8 cellular contexts compared by ENCODE assay signal in genomic region chr3:184777566-184778356, GRCh38. TPM values are rescaled to one million over a fixed set of nuclear protein-coding genes. Genes with fewer than 3 reads are reported as not detected.
DNase-seq lines count a peak whose midpoint lies in the region; ATAC-seq and TF ChIP-seq lines count a peak whose summit lies in the region.

No MANE protein-coding gene starts in this region.

- TF ChIP-seq CTCF in MM.1S (IDR thresholded peaks at IDR 0.05; ENCODE audit: low read length) (peak; percentile 92), RWPE2 (IDR thresholded peaks at IDR 0.05; ENCODE audit: poor library complexity, severe bottlenecking) (peak; percentile 82), fibroblast of the aortic adventitia (IDR thresholded peaks at IDR 0.05; ENCODE audit: insufficient read depth, low read length) (peak; percentile 68), stomach (IDR thresholded peaks at IDR 0.05) (peak in 6 of 7 experiments; percentile 41 to 96 (median 84))

- H3K4me3 Mint-ChIP-seq in activated T-helper 1 cell treated with anti-CD3 and anti-CD28 coated beads, Interleukin-12 subunit alpha, Interleukin-12 subunit beta, Interleukin-2, Interleukin-4 antibody, amounts not matched to agents 30 ng/mL and 10 ng/mL and 1 ng/mL, durations not matched to agents 14 hours and 24 hours and 36 hours: no peak overlapping the region

- H3K79me1 ChIP-seq in neuronal stem cell (ENCODE audit: low read depth, low read length): no peaks in the 10 kb centered on the region

- peak; percentile 88 for DNase-seq in CD1c-positive myeloid dendritic cell (ENCODE audit: extremely low spot score)
- DNase-seq in MM.1S: peak; percentile 96
- DNase-seq in RWPE2 (ENCODE audit: low spot score): peak; percentile 81
- DNase-seq in activated T-helper 1 cell treated with anti-CD3 and anti-CD28 coated beads, Interleukin-12 subunit alpha, Interleukin-12 subunit beta, Interleukin-2, Interleukin-4 antibody, amounts not matched to agents 30 ng/mL and 10 ng/mL and 1 ng/mL, durations not matched to agents 14 hours and 24 hours and 36 hours (ENCODE audit: low spot score): peak; percentile 69
- peak; percentile 98 for DNase-seq in fibroblast of the aortic adventitia (ENCODE audit: low read depth)
- peak; percentile 92 for DNase-seq in neuronal stem cell (ENCODE audit: low spot score)
- DNase-seq in stomach: peak; percentile 95

- no peak overlapping the region for H4K8ac ChIP-seq in neuronal stem cell (ENCODE audit: low read depth, low read length)

- intact Hi-C loops in activated T-helper 1 cell treated with anti-CD3 and anti-CD28 coated beads, Interleukin-12 subunit alpha, Interleukin-12 subunit beta, Interleukin-2, Interleukin-4 antibody, amounts not matched to agents 30 ng/mL and 10 ng/mL and 1 ng/mL, durations not matched to agents 14 hours and 24 hours and 36 hours (cut with micrococcal nuclease): loop anchor here (1.0 to 2.0 kb wide), 5 partner anchors 26 to 359 kb away; partner anchors contain the start of gene EPHB3
- intact Hi-C loops in stomach (cut with DNase I; ENCODE audit: low total_unique reads): no loop called here

- no peak overlapping the region for H2BK5ac ChIP-seq in neuronal stem cell (ENCODE audit: low read length)

- H3K79me2 ChIP-seq in MM.1S (ENCODE audit: low read length): no peaks in the 10 kb centered on the region

- no peaks in the 10 kb centered on the region for H3K9me3 Mint-ChIP-seq in activated T-helper 1 cell treated with anti-CD3 and anti-CD28 coated beads, Interleukin-12 subunit alpha, Interleukin-12 subunit beta, Interleukin-2, Interleukin-4 antibody, amounts not matched to agents 30 ng/mL and 10 ng/mL and 1 ng/mL, durations not matched to agents 14 hours and 24 hours and 36 hours

- H2AFZ ChIP-seq in MM.1S (ENCODE audit: low read length) (no peak overlapping the region), neuronal stem cell (ENCODE audit: low read length) (no peak overlapping the region)

- H2BK120ac ChIP-seq in neuronal stem cell (ENCODE audit: low read depth, low read length): no peak overlapping the region

- H3K4me1 ChIP-seq in MM.1S (ENCODE audit: low read length): no peaks in the 10 kb centered on the region
- H3K4me1 ChIP-seq in RWPE2 (ENCODE audit: insufficient read depth, poor library complexity, severe bottlenecking): no peaks in the 10 kb centered on the region
- peaks cover 8 to 18% of the 10 kb centered on the region in 2 donors for H3K4me1 ChIP-seq in neuronal stem cell (ENCODE audit: control insufficient read depth in 2 of 2, insufficient read depth in 1 of 2, low read depth in 1 of 2, low read length in 2 of 2)
- peaks cover 0 to 23% (median 14%) of the 10 kb centered on the region in 4 donors for H3K4me1 ChIP-seq in stomach

- no peaks in the 10 kb centered on the region for H3K4me1 Mint-ChIP-seq in activated T-helper 1 cell treated with anti-CD3 and anti-CD28 coated beads, Interleukin-12 subunit alpha, Interleukin-12 subunit beta, Interleukin-2, Interleukin-4 antibody, amounts not matched to agents 30 ng/mL and 10 ng/mL and 1 ng/mL, durations not matched to agents 14 hours and 24 hours and 36 hours (ENCODE audit: low read depth)

- H4K20me1 ChIP-seq in MM.1S (ENCODE audit: insufficient read depth, low read length): no peaks in the 10 kb centered on the region

- WGBS in neuronal stem cell (ENCODE audit: extremely low coverage in 2 of 2, insufficient read length in 2 of 2, insufficient replicate concordance in 1 of 2), 2 donors: no CpG with 5 or more reads among the region's 11 CpGs
- WGBS in stomach, 5 donors: 15 to 29% (median 16%) methylated on average over 11 of the region's 11 CpGs

- H2BK12ac ChIP-seq in neuronal stem cell (ENCODE audit: low read length): no peak overlapping the region

- H3K27ac ChIP-seq in MM.1S (ENCODE audit: low read length): no peak overlapping the region
- H3K27ac ChIP-seq in RWPE2 (ENCODE audit: poor library complexity, severe bottlenecking): no peak overlapping the region
- H3K27ac ChIP-seq in neuronal stem cell (replicated peaks; ENCODE audit: low read length): no peak overlapping the region
- peak overlapping the region in 2 of 5 donors; percentile 0 to 12 for H3K27ac ChIP-seq in stomach

- H2BK15ac ChIP-seq in neuronal stem cell (ENCODE audit: low read length): no peak overlapping the region

- peaks cover 17% of the 10 kb centered on the region for H3K27me3 Mint-ChIP-seq in activated T-helper 1 cell treated with anti-CD3 and anti-CD28 coated beads, Interleukin-12 subunit alpha, Interleukin-12 subunit beta, Interleukin-2, Interleukin-4 antibody, amounts not matched to agents 30 ng/mL and 10 ng/mL and 1 ng/mL, durations not matched to agents 14 hours and 24 hours and 36 hours (ENCODE audit: insufficient read depth)

- no peak overlapping the region for H3K14ac ChIP-seq in neuronal stem cell (ENCODE audit: low read length)

- no peak for TF ChIP-seq EP300 in stomach (IDR thresholded peaks at IDR 0.05)

- no peak overlapping the region for H3K18ac ChIP-seq in neuronal stem cell (ENCODE audit: low read length)

- H3K4me3 ChIP-seq in MM.1S (ENCODE audit: low read length): no peak overlapping the region
- no peak overlapping the region for H3K4me3 ChIP-seq in RWPE2 (ENCODE audit: severe bottlenecking)
- H3K4me3 ChIP-seq in fibroblast of the aortic adventitia (ENCODE audit: low read depth, low read length): no peak overlapping the region
- no peak overlapping the region for H3K4me3 ChIP-seq in neuronal stem cell (ENCODE audit: low read length in 2 of 2)
- no peak overlapping the region for H3K4me3 ChIP-seq in stomach

- no peaks in the 10 kb centered on the region for H3K36me3 Mint-ChIP-seq in activated T-helper 1 cell treated with anti-CD3 and anti-CD28 coated beads, Interleukin-12 subunit alpha, Interleukin-12 subunit beta, Interleukin-2, Interleukin-4 antibody, amounts not matched to agents 30 ng/mL and 10 ng/mL and 1 ng/mL, durations not matched to agents 14 hours and 24 hours and 36 hours (ENCODE audit: low read depth)

- ATAC-seq in GM21447 (IDR thresholded peaks at IDR 0.05; ENCODE audit: unreplicated experiment) (peak; percentile 93), RWPE2 (ENCODE audit: low read depth) (peak; percentile 91)

- no peaks in the 10 kb centered on the region for H3F3A ChIP-seq in MM.1S (ENCODE audit: insufficient read depth, low read length)

- H3K27me3 ChIP-seq in MM.1S (replicated peaks; ENCODE audit: insufficient read depth, low read length) (peaks cover 65% of the 10 kb centered on the region), RWPE2 (ENCODE audit: insufficient read depth, poor library complexity, severe bottlenecking) (no peaks in the 10 kb centered on the region), neuronal stem cell (ENCODE audit: control insufficient read depth in 3 of 3, insufficient read depth in 3 of 3, low read depth in 1 of 3, low read length in 3 of 3) (peaks cover 0 to 50% (median 7%) of the 10 kb centered on the region in 3 experiments), stomach (peaks cover 0 to 19% (median 0%) of the 10 kb centered on the region in 3 donors)

- H2AK5ac ChIP-seq in neuronal stem cell (ENCODE audit: low read depth, low read length): no peak overlapping the region

- H3K4me2 ChIP-seq in MM.1S (ENCODE audit: low read depth, low read length): no peak overlapping the region
- H3K4me2 ChIP-seq in neuronal stem cell (ENCODE audit: insufficient read depth, low read length, poor library complexity, severe bottlenecking): no peak overlapping the region

- no peak overlapping the region for H4K91ac ChIP-seq in neuronal stem cell (ENCODE audit: low read depth, low read length, poor library complexity)

- H3K27ac Mint-ChIP-seq in activated T-helper 1 cell treated with anti-CD3 and anti-CD28 coated beads, Interleukin-12 subunit alpha, Interleukin-12 subunit beta, Interleukin-2, Interleukin-4 antibody, amounts not matched to agents 30 ng/mL and 10 ng/mL and 1 ng/mL, durations not matched to agents 14 hours and 24 hours and 36 hours: no peak overlapping the region

- H3K4ac ChIP-seq in neuronal stem cell (ENCODE audit: low read length): no peak overlapping the region

- no peak for TF ChIP-seq POLR2A in stomach (IDR thresholded peaks at IDR 0.05)

- no peak overlapping the region for H3K9ac ChIP-seq in MM.1S (ENCODE audit: low read length)
- no peak overlapping the region for H3K9ac ChIP-seq in neuronal stem cell (ENCODE audit: low read depth, low read length, poor library complexity)

- H3K36me3 ChIP-seq in MM.1S (replicated peaks; ENCODE audit: insufficient read depth, low read length) (no peaks in the 10 kb centered on the region), RWPE2 (ENCODE audit: low read depth) (no peaks in the 10 kb centered on the region), neuronal stem cell (replicated peaks in 1 of 2; ENCODE audit: control insufficient read depth in 2 of 2, insufficient read depth in 2 of 2, low read length in 2 of 2) (no peaks in the 10 kb centered on the region), stomach (no peaks in the 10 kb centered on the region)

- H3K9me2 ChIP-seq in MM.1S (replicated peaks; ENCODE audit: insufficient read depth, low read length): no peaks in the 10 kb centered on the region

- H3K23ac ChIP-seq in neuronal stem cell (ENCODE audit: low read depth, low read length, poor library complexity): no peak overlapping the region

- no peaks in the 10 kb centered on the region for H3K9me3 ChIP-seq in MM.1S (replicated peaks; ENCODE audit: insufficient read depth, low read length)
- no peaks in the 10 kb centered on the region for H3K9me3 ChIP-seq in RWPE2 (ENCODE audit: severe bottlenecking)
- H3K9me3 ChIP-seq in neuronal stem cell (replicated peaks in 1 of 2; ENCODE audit: control insufficient read depth in 2 of 2, insufficient read depth in 1 of 2, low read depth in 1 of 2, low read length in 2 of 2): no peaks in the 10 kb centered on the region
- no peaks in the 10 kb centered on the region for H3K9me3 ChIP-seq in stomach

RNA-seq across cellular contexts. Expression of gene VPS8, which starts 34.2 kb away (rescaled TPM):
- total RNA-seq in activated T-helper 1 cell treated with anti-CD3 and anti-CD28 coated beads, Interleukin-12 subunit alpha, Interleukin-12 subunit beta, Interleukin-2, Interleukin-4 antibody, amounts not matched to agents 30 ng/mL and 10 ng/mL and 1 ng/mL, durations not matched to agents 14 hours and 24 hours and 36 hours: 37.8 and 40.3 TPM in 2 replicates
- total RNA-seq in fibroblast of the aortic adventitia (ENCODE audit: low replicate concordance) (56.6 and 83.7 TPM in 2 replicates), stomach (100 to 1,000 TPM in 1 of 5 donors, 10 to 100 TPM in 4; 34.8 to 126 (median 48.1) TPM)
- 12.9 TPM for polyA plus RNA-seq in neuronal stem cell (2013, experiment 1 of 2)
- 12.8 TPM for polyA plus RNA-seq in neuronal stem cell (2013, experiment 2 of 2)
- 10 to 100 TPM in 2 of 3 donors, 1 to 10 TPM in 1; 7.5 to 11.9 (median 10.1) TPM for polyA plus RNA-seq in stomach
